14 cellular contexts compared by ENCODE assay signal in the genomic region with DNA sequence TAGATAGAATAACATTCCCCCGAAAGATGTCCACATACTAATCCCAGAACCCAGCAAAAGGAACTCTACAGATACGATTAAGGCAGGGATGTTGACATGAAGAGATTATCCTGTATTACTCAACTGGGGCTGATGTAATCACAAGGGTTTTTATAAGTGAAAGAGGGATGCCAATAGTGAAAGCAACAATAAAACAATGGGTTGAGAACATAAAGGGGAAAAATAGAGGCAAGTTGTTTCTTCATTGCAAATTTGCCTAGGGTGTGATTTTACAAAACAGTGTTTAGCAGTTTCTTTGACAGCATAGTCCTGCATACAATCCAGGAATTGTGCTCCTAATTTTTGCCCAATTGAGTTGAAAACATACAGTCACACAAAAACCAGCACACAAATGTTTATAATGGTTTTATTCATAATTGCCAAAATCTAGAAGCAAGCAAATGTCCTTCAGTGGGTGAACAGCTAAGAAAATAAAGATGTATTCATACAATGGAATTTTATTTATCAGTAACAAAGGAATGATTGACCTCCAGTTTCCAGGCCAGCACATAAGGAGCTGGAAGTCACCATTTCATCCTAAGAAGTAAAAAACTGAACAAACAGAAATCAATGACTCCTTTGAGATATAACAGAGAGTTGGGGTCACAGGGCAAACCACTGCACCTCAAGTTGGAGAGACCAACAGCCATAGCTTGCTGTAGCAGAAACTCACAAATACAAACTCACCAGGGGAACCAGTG.
A peak's percentile ranks its signal among the peaks of the same experiment; 100 is the strongest.
DNase-seq lines count a peak whose midpoint lies in the region; ATAC-seq and TF ChIP-seq lines count a peak whose summit lies in the region.
"Had no signal": no experiment of that assay in that cellular context is flagged by ENCODE, and none has a peak within 500 bp of the region (broad histone marks: within the 10 kb centered on the region; RNA-seq: fewer than 3 reads in every experiment).

No MANE protein-coding gene starts in this region.

- H3K4me3 Mint-ChIP-seq in memory B cell, result no peak overlapping the region
- H3K4me3 Mint-ChIP-seq: endodermal cell had no signal

- H3K4me3 ChIP-seq in ectodermal cell (ENCODE audit: insufficient read depth, low read depth, low read length) (no peak overlapping the region), esophagus squamous epithelium (no peak overlapping the region), WERI-Rb-1 (ENCODE audit: low read depth, low read length) (no peak overlapping the region)
- H3K4me3 ChIP-seq in effector memory CD4-positive, alpha-beta T cell (ENCODE audit: insufficient read depth, low read depth, low read length, poor library complexity, severe bottlenecking), result no peak overlapping the region
- H3K4me3 ChIP-seq: transverse colon had no signal

- 96 to 100% methylated on average over 1 of the region's 2 CpGs for WGBS in ectodermal cell, 2 experiments
- 39 to 41% methylated on average over 2 of the region's 2 CpGs for WGBS in esophagus squamous epithelium, 2 donors

- DNase-seq in AG20443 (ENCODE audit: low spot score), result peak; percentile 23
- DNase-seq in LHCN-M2 (ENCODE audit: low read depth), result peak; percentile 83
- DNase-seq in memory B cell (ENCODE audit: low spot score in 2 of 2), result no peak
- DNase-seq in esophagus squamous epithelium (lab: John Stamatoyannopoulos, UW), result no peak
- no peak for DNase-seq in effector memory CD4-positive, alpha-beta T cell
- no peak for DNase-seq in WERI-Rb-1
- DNase-seq: activated CD8-positive, alpha-beta memory T cell treated with anti-CD3 and anti-CD28 coated beads, Interleukin-2, amount 50 U/mL, for 48 hours; endodermal cell; GOT3; NCI-H2029; stimulated activated CD4-positive, alpha-beta T cell treated with anti-CD3 and anti-CD28 coated beads, Interleukin-4, amount 100 ng/mL, for 1 hour; transverse colon had no signal

- peak overlapping the region; percentile 36 for H3K27ac ChIP-seq in ectodermal cell (ENCODE audit: insufficient read depth, low read depth, low read length, poor library complexity, severe bottlenecking)
- no peak overlapping the region for H3K27ac ChIP-seq in esophagus squamous epithelium
- no peak overlapping the region for H3K27ac ChIP-seq in effector memory CD4-positive, alpha-beta T cell (ENCODE audit: insufficient read depth, low read length, poor library complexity, severe bottlenecking)
- H3K27ac ChIP-seq in WERI-Rb-1, result no peak overlapping the region
- H3K27ac ChIP-seq: transverse colon had no signal

- H3K27me3 ChIP-seq in ectodermal cell (ENCODE audit: control insufficient read depth, insufficient read depth, low read length, poor library complexity, severe bottlenecking) (no peaks in the 10 kb centered on the region), esophagus squamous epithelium (no peaks in the 10 kb centered on the region), WERI-Rb-1 (ENCODE audit: insufficient read depth, low read depth, severe bottlenecking) (no peaks in the 10 kb centered on the region)
- no peaks in the 10 kb centered on the region for H3K27me3 ChIP-seq in effector memory CD4-positive, alpha-beta T cell (replicated peaks; ENCODE audit: control insufficient read depth, insufficient read depth, low read length, poor library complexity, severe bottlenecking)
- H3K27me3 ChIP-seq: transverse colon had no signal

- H3K9me3 ChIP-seq in ectodermal cell (ENCODE audit: control insufficient read depth, low read length) (no peaks in the 10 kb centered on the region), esophagus squamous epithelium (no peaks in the 10 kb centered on the region), WERI-Rb-1 (ENCODE audit: severe bottlenecking) (no peaks in the 10 kb centered on the region)
- no peaks in the 10 kb centered on the region for H3K9me3 ChIP-seq in effector memory CD4-positive, alpha-beta T cell (ENCODE audit: control insufficient read depth, low read length)
- H3K9me3 ChIP-seq: transverse colon had no signal

- no peaks in the 10 kb centered on the region for H3K27me3 Mint-ChIP-seq in memory B cell

- peaks cover 9% of the 10 kb centered on the region for H3K9me3 Mint-ChIP-seq in memory B cell

- H3K36me3 ChIP-seq in ectodermal cell (ENCODE audit: control insufficient read depth, insufficient read depth, low read length) (no peaks in the 10 kb centered on the region), esophagus squamous epithelium (peaks cover 0 to 16% (median 0%) of the 10 kb centered on the region in 3 donors), WERI-Rb-1 (no peaks in the 10 kb centered on the region)
- H3K36me3 ChIP-seq in effector memory CD4-positive, alpha-beta T cell (ENCODE audit: control insufficient read depth, insufficient read depth, low read length), result no peaks in the 10 kb centered on the region
- H3K36me3 ChIP-seq: transverse colon had no signal

- intact Hi-C loops in esophagus squamous epithelium (cut with DNase I), result no loop called here

- peaks cover 58% of the 10 kb centered on the region for H3K36me3 Mint-ChIP-seq in memory B cell

- no peak for ATAC-seq in memory B cell (ENCODE audit: low read depth)
- no peak for ATAC-seq in HG03571 (IDR thresholded peaks at IDR 0.05; ENCODE audit: unreplicated experiment)

- TF ChIP-seq POLR2A in esophagus squamous epithelium (IDR thresholded peaks at IDR 0.05), result no peak

- no peaks in the 10 kb centered on the region for H3K4me1 ChIP-seq in ectodermal cell (ENCODE audit: control insufficient read depth, insufficient read depth, low read length)
- no peaks in the 10 kb centered on the region for H3K4me1 ChIP-seq in esophagus squamous epithelium
- no peaks in the 10 kb centered on the region for H3K4me1 ChIP-seq in effector memory CD4-positive, alpha-beta T cell (ENCODE audit: control insufficient read depth, insufficient read depth, low read length, poor library complexity, severe bottlenecking)
- H3K4me1 ChIP-seq: transverse colon had no signal

- peak overlapping the region; percentile 10 for H3K27ac Mint-ChIP-seq in memory B cell
- H3K27ac Mint-ChIP-seq: endodermal cell had no signal

- no peak for TF ChIP-seq CTCF in esophagus squamous epithelium (IDR thresholded peaks at IDR 0.05)
- TF ChIP-seq CTCF in WERI-Rb-1 (IDR thresholded peaks at IDR 0.05; ENCODE audit: low read depth, low read length), result no peak

- H3K4me1 Mint-ChIP-seq in memory B cell, result peaks cover 15% of the 10 kb centered on the region

Comparison
In these comparisons a context has a peak if more than half of its experiments do, and no peak if none do; other contexts are left out.
1. DNase-seq: peak in AG20443 (single experiment) and LHCN-M2 (single experiment); none in memory B cell (0 of 2), esophagus squamous epithelium (single experiment), effector memory CD4-positive, alpha-beta T cell (0 of 3) and WERI-Rb-1 (single experiment).